In genomic region chr6:35729349-35729678, GRCh38 we compare ENCODE assay signal across 6 cellular contexts. TPM values are rescaled to one million over a fixed set of nuclear protein-coding genes. Genes with fewer than 3 reads are reported as not detected.
DNase-seq lines count a peak whose midpoint lies in the region; ATAC-seq and TF ChIP-seq lines count a peak whose summit lies in the region.

No MANE protein-coding gene starts in this region.

- TF ChIP-seq CTCF in lung (IDR thresholded peaks at IDR 0.05; ENCODE audit: control extremely low read depth, extremely low read depth) = no peak

- H3K36me3 ChIP-seq in lung (ENCODE audit: control insufficient read depth in 2 of 2, insufficient read depth in 2 of 2, low read length in 2 of 2) = no peaks in the 10 kb centered on the region

- H3K9me3 ChIP-seq in right cardiac atrium (ENCODE audit: control insufficient read depth, low read length) (no peaks in the 10 kb centered on the region), lung (ENCODE audit: control insufficient read depth in 2 of 2, insufficient read depth in 1 of 2, low read length in 1 of 2) (no peaks in the 10 kb centered on the region)

- H3K27ac ChIP-seq in right cardiac atrium (ENCODE audit: low read length) (peak overlapping the region; percentile 96), lung (ENCODE audit: low read depth in 1 of 2, low read length in 1 of 2) (peak overlapping the region; percentile 94 to 97)

- H3K4me3 ChIP-seq in right cardiac atrium (ENCODE audit: low read length) = no peak overlapping the region
- H3K4me3 ChIP-seq in lung = no peak overlapping the region

- intact Hi-C loops in right cardiac atrium (cut with DNase I) = loop anchor here in 3 of 4 donors (5.0 kb wide), 2 partner anchors 42 to 127 kb away; partner anchors contain the start of gene FKBP5 (in 2 of the 3)
- intact Hi-C loops in cardiac septum (cut with DNase I) = no loop called here

- WGBS in right cardiac atrium = 66% methylated on average over 3 of the region's 3 CpGs
- 62 to 75% methylated on average over 3 of the region's 3 CpGs for WGBS in lung, 2 donors

- no peak for ATAC-seq in right cardiac atrium
- no peak for ATAC-seq in lung (ENCODE audit: insufficient read depth, low FRiP score)
- ATAC-seq in HG03095 (IDR thresholded peaks at IDR 0.05; ENCODE audit: unreplicated experiment) = no peak

- H3K4me1 ChIP-seq in right cardiac atrium (ENCODE audit: control insufficient read depth, insufficient read depth, low read length) (peaks cover 42% of the 10 kb centered on the region), lung (ENCODE audit: control insufficient read depth in 2 of 2, insufficient read depth in 2 of 2, low read length in 2 of 2) (peaks cover 33 to 55% of the 10 kb centered on the region in 2 donors)

- no peak for DNase-seq in right cardiac atrium
- DNase-seq in cardiac septum (ENCODE audit: low spot score) = no peak
- DNase-seq in lung (ENCODE audit: low spot score) = no peak
- no peak for DNase-seq in stimulated activated CD4-positive, alpha-beta T cell treated with anti-CD3 and anti-CD28 coated beads, Interleukin-4, amount 100 ng/mL, for 4 hours
- no peak for DNase-seq in MV-4-11 (lab: John Stamatoyannopoulos, UW)

- H3K27me3 ChIP-seq in right cardiac atrium (ENCODE audit: control insufficient read depth, insufficient read depth) (no peaks in the 10 kb centered on the region), lung (ENCODE audit: control insufficient read depth, insufficient read depth) (no peaks in the 10 kb centered on the region)

RNA-seq across cellular contexts. Expression of gene ARMC12, which starts 7.5 kb away (rescaled TPM):
- total RNA-seq in right cardiac atrium (under 1 TPM in 1 of 4 donors, not detected in 3; 0.31 TPM), cardiac septum (0.22 TPM), lung (under 1 TPM; 0.20 to 0.52 TPM)
- polyA plus RNA-seq in right cardiac atrium (0.32 TPM), lung (1 to 10 TPM; 1.0 to 1.1 TPM)

RNA-seq across cellular contexts. Expression of gene FKBP5, which starts 40.6 kb away (rescaled TPM):
- total RNA-seq in right cardiac atrium (100 to 1,000 TPM; 109 to 155 (median 111) TPM), cardiac septum (29.7 TPM), lung (100 to 1,000 TPM in 1 of 2 donors, 10 to 100 TPM in 1; 25.9 to 184 TPM)
- polyA plus RNA-seq in right cardiac atrium (75.0 TPM), lung (100 to 1,000 TPM in 1 of 2 donors, 10 to 100 TPM in 1; 27.7 to 245 TPM)

RNA-seq across cellular contexts. Expression of gene CLPSL2, which starts 47.1 kb away (rescaled TPM):
- total RNA-seq in right cardiac atrium (not detected), cardiac septum (not detected), lung (not detected)
- polyA plus RNA-seq in right cardiac atrium (not detected), lung (not detected)

RNA-seq across cellular contexts. Expression of gene CLPSL1, which starts 51.5 kb away (rescaled TPM):
- total RNA-seq in right cardiac atrium = not detected
- polyA plus RNA-seq in right cardiac atrium = not detected
- not detected for total RNA-seq in cardiac septum
- total RNA-seq in lung = not detected
- not detected for polyA plus RNA-seq in lung
